Comparison of ENCODE assay signal across 16 cellular contexts in genomic region chr11:36192723-36193619, GRCh38.
"Had no signal": no experiment of that assay in that cellular context is flagged by ENCODE, and none has a peak within 500 bp of the region (broad histone marks: within the 10 kb centered on the region; RNA-seq: fewer than 3 reads in every experiment).

No MANE protein-coding gene starts in this region.

- H3K9me3 Mint-ChIP-seq: activated CD4-positive, alpha-beta T cell treated with anti-CD3 and anti-CD28 coated beads, Interleukin-2, amount 10 ng/mL, durations not matched to agents 7 days and 5 days; activated naive CD8-positive, alpha-beta T cell treated with anti-CD3 and anti-CD28 coated beads, Interleukin-2, amount 10 ng/mL, durations not matched to agents 7 days and 5 days; stimulated activated effector memory CD8-positive, alpha-beta T cell treated with anti-CD3 and anti-CD28 coated beads, Interleukin-12 subunit alpha, Interleukin-12 subunit beta, amount 100 ng/mL, for 72 hours had no signal

- H3K27ac ChIP-seq: brain microvascular endothelial cell, esophagus squamous epithelium, lower lobe of right lung, pancreas, thoracic aorta had no signal

- ATAC-seq: pancreas; stimulated activated effector memory CD8-positive, alpha-beta T cell treated with anti-CD3 and anti-CD28 coated beads, Interleukin-12 subunit alpha, Interleukin-12 subunit beta, amount 100 ng/mL, for 72 hours; T-helper 17 cell had no signal

- H3K27ac Mint-ChIP-seq: activated CD4-positive, alpha-beta T cell treated with anti-CD3 and anti-CD28 coated beads, Interleukin-2, amount 10 ng/mL, durations not matched to agents 7 days and 5 days; activated naive CD8-positive, alpha-beta T cell treated with anti-CD3 and anti-CD28 coated beads, Interleukin-2, amount 10 ng/mL, durations not matched to agents 7 days and 5 days; stimulated activated effector memory CD8-positive, alpha-beta T cell treated with anti-CD3 and anti-CD28 coated beads, Interleukin-12 subunit alpha, Interleukin-12 subunit beta, amount 100 ng/mL, for 72 hours; T-helper 17 cell had no signal

- H3K36me3 ChIP-seq: brain microvascular endothelial cell, lower lobe of right lung, pancreas, thoracic aorta had no signal

- H3K4me3 Mint-ChIP-seq: activated CD4-positive, alpha-beta T cell treated with anti-CD3 and anti-CD28 coated beads, Interleukin-2, amount 10 ng/mL, durations not matched to agents 7 days and 5 days; activated naive CD8-positive, alpha-beta T cell treated with anti-CD3 and anti-CD28 coated beads, Interleukin-2, amount 10 ng/mL, durations not matched to agents 7 days and 5 days; stimulated activated effector memory CD8-positive, alpha-beta T cell treated with anti-CD3 and anti-CD28 coated beads, Interleukin-12 subunit alpha, Interleukin-12 subunit beta, amount 100 ng/mL, for 72 hours; T-helper 17 cell had no signal

- H3K9me3 ChIP-seq: esophagus squamous epithelium, lower lobe of right lung, pancreas, thoracic aorta had no signal

- DNase-seq: activated CD4-positive, alpha-beta T cell treated with anti-CD3 and anti-CD28 coated beads, Interleukin-2, amount 10 ng/mL, durations not matched to agents 7 days and 5 days; activated CD4-positive, CD25-positive, alpha-beta regulatory T cell; activated naive CD4-positive, alpha-beta T cell; activated naive CD8-positive, alpha-beta T cell treated with anti-CD3 and anti-CD28 coated beads, Interleukin-2, amount 10 ng/mL, durations not matched to agents 7 days and 5 days; brain microvascular endothelial cell; effector CD8-positive, alpha-beta T cell; esophagus squamous epithelium; hippocampal formation; kidney glomerular epithelial cell; lower lobe of right lung; pancreas; stimulated activated CD4-positive, alpha-beta T cell treated with anti-CD3 and anti-CD28 coated beads, Interleukin-12 subunit alpha, Interleukin-12 subunit beta, amount 100 ng/mL, for 4 hours; stimulated activated CD4-positive, alpha-beta T cell treated with anti-CD3 and anti-CD28 coated beads, Interleukin-2, amount 100 ng/mL, for 24 hours; T-helper 17 cell had no signal

- H3K36me3 Mint-ChIP-seq: activated naive CD8-positive, alpha-beta T cell treated with anti-CD3 and anti-CD28 coated beads, Interleukin-2, amount 10 ng/mL, durations not matched to agents 7 days and 5 days; stimulated activated effector memory CD8-positive, alpha-beta T cell treated with anti-CD3 and anti-CD28 coated beads, Interleukin-12 subunit alpha, Interleukin-12 subunit beta, amount 100 ng/mL, for 72 hours had no signal

- H3K4me3 ChIP-seq: esophagus squamous epithelium, lower lobe of right lung, pancreas, thoracic aorta had no signal

- H3K4me1 ChIP-seq: esophagus squamous epithelium, lower lobe of right lung, pancreas had no signal

- H3K27me3 ChIP-seq: brain microvascular endothelial cell, esophagus squamous epithelium, pancreas had no signal

- H3K4me1 Mint-ChIP-seq: activated CD4-positive, alpha-beta T cell treated with anti-CD3 and anti-CD28 coated beads, Interleukin-2, amount 10 ng/mL, durations not matched to agents 7 days and 5 days; activated naive CD8-positive, alpha-beta T cell treated with anti-CD3 and anti-CD28 coated beads, Interleukin-2, amount 10 ng/mL, durations not matched to agents 7 days and 5 days; stimulated activated effector memory CD8-positive, alpha-beta T cell treated with anti-CD3 and anti-CD28 coated beads, Interleukin-12 subunit alpha, Interleukin-12 subunit beta, amount 100 ng/mL, for 72 hours had no signal
